ENCODE assay signal across 9 cellular contexts in the genomic region with DNA sequence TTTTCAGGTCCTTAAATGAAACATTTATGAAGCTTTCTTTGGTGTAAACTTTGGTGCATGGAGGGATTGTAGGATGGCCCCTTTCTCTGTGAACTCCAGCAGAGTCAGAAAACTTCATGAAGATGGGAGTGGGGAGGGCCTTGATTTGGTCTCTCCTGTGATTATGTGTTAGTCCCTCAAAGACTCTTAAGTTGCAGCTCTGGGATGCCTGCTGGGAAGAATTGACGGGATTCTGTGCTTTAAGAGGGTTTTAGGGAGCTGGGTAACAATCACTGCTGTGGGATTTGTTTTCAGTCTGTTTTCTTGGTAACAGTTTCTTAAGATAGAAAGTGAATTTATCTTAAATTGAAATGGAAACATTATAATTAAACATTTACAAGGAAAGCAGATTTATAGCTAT.
"Had no signal": no experiment of that assay in that cellular context is flagged by ENCODE, and none has a peak within 500 bp of the region (broad histone marks: within the 10 kb centered on the region; RNA-seq: fewer than 3 reads in every experiment).

No MANE protein-coding gene starts in this region.

- H3K9me3 ChIP-seq: HAP-1 had no signal

- ATAC-seq: HCT116, HepG2 had no signal

- H3K4me3 Mint-ChIP-seq: HFFc6, IgD-negative memory B cell had no signal

- H3K9ac ChIP-seq: GM23248 had no signal

- H3K4me1 Mint-ChIP-seq: IgD-negative memory B cell had no signal

- H3K4me3 ChIP-seq: GM23248, HAP-1 had no signal

- H3K36me3 Mint-ChIP-seq: IgD-negative memory B cell had no signal

- H3K4me1 ChIP-seq: HAP-1 had no signal

- DNase-seq: GM23248, GOT3, H7, HFFc6 had no signal

- H3K36me3 ChIP-seq: HAP-1 had no signal

- H3K27ac Mint-ChIP-seq: HFFc6, IgD-negative memory B cell had no signal

- H3K27ac ChIP-seq: GM23248, HL-60 had no signal
